In genomic region chr18:62576858-62577512, GRCh38 we compare ENCODE assay signal across 13 cellular contexts. TPM values are rescaled to one million over a fixed set of nuclear protein-coding genes. Genes with fewer than 3 reads are reported as not detected.
DNase-seq lines count a peak whose midpoint lies in the region; ATAC-seq and TF ChIP-seq lines count a peak whose summit lies in the region.
"Had no signal": no experiment of that assay in that cellular context is flagged by ENCODE, and none has a peak within 500 bp of the region (broad histone marks: within the 10 kb centered on the region; RNA-seq: fewer than 3 reads in every experiment).

No MANE protein-coding gene starts in this region.

- H3K27ac ChIP-seq in GM23338 (ENCODE audit: low read depth) (no peak overlapping the region), MM.1S (ENCODE audit: low read length) (peak overlapping the region; percentile 41; the same call in 1 of the 2 replicates), prostate gland (no peak overlapping the region), GM23248 (no peak overlapping the region)
- H3K27ac ChIP-seq: KMS-11, parathyroid adenoma, SK-N-MC had no signal

- H3K79me2 ChIP-seq in GM23338 (replicated peaks; ENCODE audit: insufficient read depth) = no peaks in the 10 kb centered on the region
- no peaks in the 10 kb centered on the region for H3K79me2 ChIP-seq in MM.1S (ENCODE audit: low read length)
- H3K79me2 ChIP-seq in GM23248 (ENCODE audit: insufficient read depth) = no peaks in the 10 kb centered on the region

- H3K27ac Mint-ChIP-seq in GM23338 = 0 out of 2 replicates have a peak overlapping the region, but pooled peaks have one; percentile 28

- H3K9me2 ChIP-seq in GM23338 (ENCODE audit: insufficient read depth) = no peaks in the 10 kb centered on the region
- H3K9me2 ChIP-seq in MM.1S (replicated peaks; ENCODE audit: insufficient read depth, low read length) = no peaks in the 10 kb centered on the region
- H3K9me2 ChIP-seq in GM23248 (ENCODE audit: insufficient read depth) = no peaks in the 10 kb centered on the region

- in situ Hi-C loops in GM23248 (cut with MboI) = no loop called here

- no peak for TF ChIP-seq CTCF in GM23338 (conservative IDR thresholded peaks at IDR 0.05; ENCODE audit: low read depth in 2 of 2)
- TF ChIP-seq CTCF in MM.1S (IDR thresholded peaks at IDR 0.05; ENCODE audit: low read length) = no peak
- no peak for TF ChIP-seq CTCF in prostate gland (IDR thresholded peaks at IDR 0.05)

- peaks cover 22% of the 10 kb centered on the region for H3K36me3 Mint-ChIP-seq in GM23338 (ENCODE audit: low read depth)

- H3F3A ChIP-seq in GM23338 (replicated peaks; ENCODE audit: low read depth) (no peaks in the 10 kb centered on the region), MM.1S (ENCODE audit: insufficient read depth, low read length) (peaks cover 15% of the 10 kb centered on the region), GM23248 (ENCODE audit: insufficient read depth) (no peaks in the 10 kb centered on the region)

- ATAC-seq in GM18907 (IDR thresholded peaks at IDR 0.05; ENCODE audit: unreplicated experiment) = peak; percentile 60
- no peak; the same call in 2 of the 3 replicates for ATAC-seq in GM23338
- ATAC-seq in sciatic nerve = peak; percentile 46
- ATAC-seq: activated naive CD4-positive, alpha-beta T cell treated with anti-CD3 and anti-CD28 coated beads, Interleukin-2, amount 50 U/mL, for 72 hours had no signal

- H3K36me3 ChIP-seq in GM23338 (ENCODE audit: insufficient read depth) (no peaks in the 10 kb centered on the region), MM.1S (replicated peaks; ENCODE audit: insufficient read depth, low read length) (no peaks in the 10 kb centered on the region), prostate gland (peaks cover 8 to 19% of the 10 kb centered on the region in 2 donors), GM23248 (ENCODE audit: low read depth) (peaks cover 9% of the 10 kb centered on the region)

- H3K27me3 Mint-ChIP-seq in GM23338 (ENCODE audit: insufficient read depth, low read depth, poor library complexity) = peaks cover 3% of the 10 kb centered on the region

- peaks cover 13% of the 10 kb centered on the region; the same call in 2 of the 3 replicates for H3K4me1 Mint-ChIP-seq in GM23338

- WGBS in prostate gland = 87% methylated on average over 9 of the region's 9 CpGs
- WGBS in GM23248 (ENCODE audit: low coverage in 1 of 2, low lambda C conversion rate in 2 of 2, missing lambda C conversion rate in 2 of 2), 2 experiments = 95 to 96% methylated on average over 9 of the region's 9 CpGs

- no peaks in the 10 kb centered on the region for H3K27me3 ChIP-seq in GM23338 (ENCODE audit: insufficient read depth)
- peaks cover 26% of the 10 kb centered on the region for H3K27me3 ChIP-seq in MM.1S (replicated peaks; ENCODE audit: insufficient read depth, low read length)
- no peaks in the 10 kb centered on the region for H3K27me3 ChIP-seq in prostate gland (replicated peaks; ENCODE audit: insufficient read depth)
- no peaks in the 10 kb centered on the region for H3K27me3 ChIP-seq in GM23248 (replicated peaks; ENCODE audit: insufficient read depth)

- TF ChIP-seq POLR2A in prostate gland (IDR thresholded peaks at IDR 0.05) = no peak

- H3K9ac ChIP-seq in MM.1S (ENCODE audit: low read length) (peak overlapping the region; percentile 16; the same call in 1 of the 2 replicates), GM23248 (no peak overlapping the region)
- H3K9ac ChIP-seq: KMS-11, parathyroid adenoma had no signal

- DNase-seq in GM23338 (ENCODE audit: low spot score) = no peak
- peak; percentile 68 for DNase-seq in MM.1S
- no peak for DNase-seq in sciatic nerve (ENCODE audit: low spot score)
- no peak for DNase-seq in HuH-7.5 (ENCODE audit: low spot score)
- no peak for DNase-seq in prostate gland (ENCODE audit: low spot score)
- DNase-seq in GM23248 = no peak
- DNase-seq: left cardiac atrium, NCI-H2171 treated with DMSO at 0.1 percent for 48 hours had no signal

- H2AFZ ChIP-seq in GM23338 (no peak overlapping the region), MM.1S (ENCODE audit: low read length) (no peak overlapping the region; the same call in 1 of the 2 replicates), GM23248 (no peak overlapping the region)
- H2AFZ ChIP-seq: parathyroid adenoma had no signal

- no peak overlapping the region for H3K4me3 ChIP-seq in GM23338
- H3K4me3 ChIP-seq in MM.1S (ENCODE audit: low read length) = peak overlapping the region; percentile 50
- no peak overlapping the region for H3K4me3 ChIP-seq in prostate gland
- H3K4me3 ChIP-seq in GM23248 = no peak overlapping the region
- H3K4me3 ChIP-seq: SK-N-MC had no signal

- H3K4me1 ChIP-seq in GM23338 (ENCODE audit: insufficient read depth) (no peaks in the 10 kb centered on the region), MM.1S (ENCODE audit: low read length) (peaks cover 15% of the 10 kb centered on the region), prostate gland (replicated peaks) (no peaks in the 10 kb centered on the region), GM23248 (ENCODE audit: insufficient read depth) (no peaks in the 10 kb centered on the region)
- H3K4me1 ChIP-seq: parathyroid adenoma had no signal

- intact Hi-C loops in sciatic nerve (cut with DNase I) = no loop called here
- intact Hi-C loops in prostate gland (cut with DNase I) = no loop called here

- H3K4me3 Mint-ChIP-seq in GM23338 = no peak overlapping the region

- no peaks in the 10 kb centered on the region for H3K9me3 ChIP-seq in MM.1S (replicated peaks; ENCODE audit: insufficient read depth, low read length)
- no peaks in the 10 kb centered on the region for H3K9me3 ChIP-seq in prostate gland
- no peaks in the 10 kb centered on the region for H3K9me3 ChIP-seq in GM23248 (ENCODE audit: low read depth)

- no peaks in the 10 kb centered on the region for H3K9me3 Mint-ChIP-seq in GM23338
- H3K9me3 Mint-ChIP-seq: activated naive CD4-positive, alpha-beta T cell treated with anti-CD3 and anti-CD28 coated beads, Interleukin-2, amount 50 U/mL, for 72 hours had no signal

- H4K20me1 ChIP-seq in GM23338 (replicated peaks; ENCODE audit: insufficient read depth) = no peaks in the 10 kb centered on the region
- H4K20me1 ChIP-seq in MM.1S (ENCODE audit: insufficient read depth, low read length) = no peaks in the 10 kb centered on the region
- no peaks in the 10 kb centered on the region for H4K20me1 ChIP-seq in GM23248 (ENCODE audit: insufficient read depth)

- H3K4me2 ChIP-seq in GM23338 (no peak overlapping the region), MM.1S (ENCODE audit: low read depth, low read length) (peak overlapping the region; percentile 84), GM23248 (ENCODE audit: unreplicated experiment) (no peak overlapping the region)
- H3K4me2 ChIP-seq: KMS-11 had no signal

TF ChIP-seq in GM23338, 12 proteins besides CTCF, POLR2A, EP300 and RAD21:
- TF ChIP-seq CREB1 (CRISPR knock-in tag; IDR thresholded peaks at IDR 0.05; ENCODE audit: low read depth) = no peak
- no peak for TF ChIP-seq ZNF114 (CRISPR knock-in tag; IDR thresholded peaks at IDR 0.05)
- TF ChIP-seq ZNF331 (CRISPR knock-in tag; IDR thresholded peaks at IDR 0.05; ENCODE audit: low read depth) = no peak
- TF ChIP-seq NANOG (IDR thresholded peaks at IDR 0.05; ENCODE audit: borderline replicate concordance) = no peak
- TF ChIP-seq STAT1 (IDR thresholded peaks at IDR 0.05; ENCODE audit: unreplicated experiment) = no peak
- TF ChIP-seq, protein P1, sequence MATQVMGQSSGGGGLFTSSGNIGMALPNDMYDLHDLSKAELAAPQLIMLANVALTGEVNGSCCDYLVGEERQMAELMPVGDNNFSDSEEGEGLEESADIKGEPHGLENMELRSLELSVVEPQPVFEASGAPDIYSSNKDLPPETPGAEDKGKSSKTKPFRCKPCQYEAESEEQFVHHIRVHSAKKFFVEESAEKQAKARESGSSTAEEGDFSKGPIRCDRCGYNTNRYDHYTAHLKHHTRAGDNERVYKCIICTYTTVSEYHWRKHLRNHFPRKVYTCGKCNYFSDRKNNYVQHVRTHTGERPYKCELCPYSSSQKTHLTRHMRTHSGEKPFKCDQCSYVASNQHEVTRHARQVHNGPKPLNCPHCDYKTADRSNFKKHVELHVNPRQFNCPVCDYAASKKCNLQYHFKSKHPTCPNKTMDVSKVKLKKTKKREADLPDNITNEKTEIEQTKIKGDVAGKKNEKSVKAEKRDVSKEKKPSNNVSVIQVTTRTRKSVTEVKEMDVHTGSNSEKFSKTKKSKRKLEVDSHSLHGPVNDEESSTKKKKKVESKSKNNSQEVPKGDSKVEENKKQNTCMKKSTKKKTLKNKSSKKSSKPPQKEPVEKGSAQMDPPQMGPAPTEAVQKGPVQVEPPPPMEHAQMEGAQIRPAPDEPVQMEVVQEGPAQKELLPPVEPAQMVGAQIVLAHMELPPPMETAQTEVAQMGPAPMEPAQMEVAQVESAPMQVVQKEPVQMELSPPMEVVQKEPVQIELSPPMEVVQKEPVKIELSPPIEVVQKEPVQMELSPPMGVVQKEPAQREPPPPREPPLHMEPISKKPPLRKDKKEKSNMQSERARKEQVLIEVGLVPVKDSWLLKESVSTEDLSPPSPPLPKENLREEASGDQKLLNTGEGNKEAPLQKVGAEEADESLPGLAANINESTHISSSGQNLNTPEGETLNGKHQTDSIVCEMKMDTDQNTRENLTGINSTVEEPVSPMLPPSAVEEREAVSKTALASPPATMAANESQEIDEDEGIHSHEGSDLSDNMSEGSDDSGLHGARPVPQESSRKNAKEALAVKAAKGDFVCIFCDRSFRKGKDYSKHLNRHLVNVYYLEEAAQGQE (IDR thresholded peaks at IDR 0.05; ENCODE audit: unreplicated experiment) = no peak
- TF ChIP-seq, protein P2, sequence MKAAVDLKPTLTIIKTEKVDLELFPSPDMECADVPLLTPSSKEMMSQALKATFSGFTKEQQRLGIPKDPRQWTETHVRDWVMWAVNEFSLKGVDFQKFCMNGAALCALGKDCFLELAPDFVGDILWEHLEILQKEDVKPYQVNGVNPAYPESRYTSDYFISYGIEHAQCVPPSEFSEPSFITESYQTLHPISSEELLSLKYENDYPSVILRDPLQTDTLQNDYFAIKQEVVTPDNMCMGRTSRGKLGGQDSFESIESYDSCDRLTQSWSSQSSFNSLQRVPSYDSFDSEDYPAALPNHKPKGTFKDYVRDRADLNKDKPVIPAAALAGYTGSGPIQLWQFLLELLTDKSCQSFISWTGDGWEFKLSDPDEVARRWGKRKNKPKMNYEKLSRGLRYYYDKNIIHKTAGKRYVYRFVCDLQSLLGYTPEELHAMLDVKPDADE (IDR thresholded peaks at IDR 0.05) = no peak

RNA-seq across cellular contexts. Expression of gene ZCCHC2, which starts 54.2 kb away (rescaled TPM):
- 14.4 and 15.4 TPM in 2 replicates for total RNA-seq in GM23338 (2014; rRNA removed; shearing (Covaris generic))
- polyA plus RNA-seq in GM23338 (2016; fragmentation: Nextera tagmentation; extraction: Ambion mirVana) = 4.9 and 5.4 TPM in 2 replicates
- 35.5 TPM for total RNA-seq in sciatic nerve
- 10 to 100 TPM; 18.7 to 39.4 TPM for total RNA-seq in prostate gland
- total RNA-seq in GM23248 (2014; rRNA removed; shearing (Covaris generic)) = 1.7 and 3.0 TPM in 2 replicates
- polyA plus RNA-seq in GM23248 (2016; fragmentation: Nextera tagmentation; extraction: Ambion mirVana) = 0.81 and 1.1 TPM in 2 replicates
